Comparison of ENCODE assay signal across 22 cellular contexts in the genomic region with DNA sequence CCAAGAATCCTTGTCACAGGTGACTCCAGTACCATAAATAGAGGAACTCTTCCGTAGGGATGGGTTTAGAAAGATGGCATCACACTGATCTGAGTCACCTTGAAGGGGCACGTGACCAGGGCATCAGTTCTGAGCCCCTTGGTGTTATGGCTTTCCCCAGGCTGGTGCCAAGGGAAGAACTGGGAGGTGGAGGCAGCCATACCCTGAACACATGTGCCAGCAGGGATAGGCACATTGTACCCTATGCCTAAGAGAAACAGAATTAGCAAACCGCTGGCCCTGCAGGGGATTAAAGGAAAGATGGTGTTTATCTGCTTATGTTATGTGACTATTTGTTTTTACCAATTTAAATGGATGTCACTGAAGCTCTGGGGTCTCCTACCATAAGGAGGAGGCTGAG.
DNase-seq lines count a peak whose midpoint lies in the region; TF ChIP-seq lines count a peak whose summit lies in the region.
"Had no signal": no experiment of that assay in that cellular context is flagged by ENCODE, and none has a peak within 500 bp of the region (broad histone marks: within the 10 kb centered on the region; RNA-seq: fewer than 3 reads in every experiment).

No MANE protein-coding gene starts in this region.

- CTCF ChIA-PET in CD8-positive, alpha-beta memory T cell (lab: Charles Lee), result interaction anchor here (1.6 to 8.4 kb wide), 3 partner anchors 69 to 548 kb away, joined by 3 to 141 read pairs (median 45); no protein-coding TSS in a partner anchor

- H3K27me3 Mint-ChIP-seq in activated T-helper 1 cell treated with anti-CD3 and anti-CD28 coated beads, Interleukin-12 subunit alpha, Interleukin-12 subunit beta, Interleukin-2, Interleukin-4 antibody, amounts not matched to agents 30 ng/mL and 10 ng/mL and 1 ng/mL, durations not matched to agents 14 hours and 24 hours and 36 hours (ENCODE audit: insufficient read depth), result peaks cover 12% of the 10 kb centered on the region
- H3K27me3 Mint-ChIP-seq in CD8-positive, alpha-beta memory T cell, result peaks cover 24 to 34% of the 10 kb centered on the region in 2 donors

- no peaks in the 10 kb centered on the region for H3K9me3 Mint-ChIP-seq in activated T-helper 1 cell treated with anti-CD3 and anti-CD28 coated beads, Interleukin-12 subunit alpha, Interleukin-12 subunit beta, Interleukin-2, Interleukin-4 antibody, amounts not matched to agents 30 ng/mL and 10 ng/mL and 1 ng/mL, durations not matched to agents 14 hours and 24 hours and 36 hours
- H3K9me3 Mint-ChIP-seq in CD8-positive, alpha-beta memory T cell, result no peaks in the 10 kb centered on the region
- H3K9me3 Mint-ChIP-seq: GM23338, HFFc6 had no signal

- peak overlapping the region; percentile 86 for H3K27ac ChIP-seq in WERI-Rb-1
- H3K27ac ChIP-seq in CD8-positive, alpha-beta memory T cell (ENCODE audit: low read depth, low read length), result no peak overlapping the region
- H3K27ac ChIP-seq: PC-9 had no signal

- no peaks in the 10 kb centered on the region for H3K36me3 Mint-ChIP-seq in activated T-helper 1 cell treated with anti-CD3 and anti-CD28 coated beads, Interleukin-12 subunit alpha, Interleukin-12 subunit beta, Interleukin-2, Interleukin-4 antibody, amounts not matched to agents 30 ng/mL and 10 ng/mL and 1 ng/mL, durations not matched to agents 14 hours and 24 hours and 36 hours (ENCODE audit: low read depth)
- H3K36me3 Mint-ChIP-seq in CD8-positive, alpha-beta memory T cell, result no peaks in the 10 kb centered on the region
- H3K36me3 Mint-ChIP-seq: CD4-positive, CD25-positive, alpha-beta regulatory T cell had no signal

- H3K27me3 ChIP-seq in WERI-Rb-1 (ENCODE audit: insufficient read depth, low read depth, severe bottlenecking), result no peaks in the 10 kb centered on the region
- H3K27me3 ChIP-seq in CD8-positive, alpha-beta memory T cell (ENCODE audit: insufficient read depth, low read length, poor library complexity, severe bottlenecking), result peaks cover 6% of the 10 kb centered on the region

- DNase-seq in activated effector memory CD4-positive, alpha-beta T cell treated with anti-CD3 and anti-CD28 coated beads, Interleukin-2, amount 50 U/mL, for 16 hours, result peak; percentile 50
- no peak for DNase-seq in activated effector memory CD4-positive, alpha-beta T cell treated with Interleukin-2 at 50 U/mL for 16 hours
- DNase-seq in WERI-Rb-1 (no peak), mesenteric fat pad (ENCODE audit: low spot score) (peak; percentile 41), DMS153 (lab: John Stamatoyannopoulos, UW) (no peak)
- DNase-seq in activated T-helper 1 cell treated with anti-CD3 and anti-CD28 coated beads, Interleukin-12 subunit alpha, Interleukin-12 subunit beta, Interleukin-2, Interleukin-4 antibody, amounts not matched to agents 30 ng/mL and 10 ng/mL and 1 ng/mL, durations not matched to agents 14 hours and 24 hours and 36 hours (ENCODE audit: low spot score), result no peak
- no peak for DNase-seq in CD8-positive, alpha-beta memory T cell
- DNase-seq: CD4-positive, CD25-positive, alpha-beta regulatory T cell; DMS53; HFFc6; NCI-H1092; NCI-H1417 treated with DMSO at 0.1 percent for 48 hours; NCI-H187 treated with DMSO at 0.1 percent for 48 hours; NCI-H2171 treated with DMSO at 0.1 percent for 48 hours; NCI-H345; NCI-H748 treated with DMSO at 0.1 percent for 48 hours; NK-92 treated with Interleukin-12 subunit alpha and Interleukin-12 subunit beta, amount 100 ng/mL, for 24 hours; PC-9; RPMI8226; SHP77 had no signal

- POLR2A ChIA-PET in CD8-positive, alpha-beta memory T cell (lab: Charles Lee), result no interaction called here

- H3K9me3 ChIP-seq in WERI-Rb-1 (ENCODE audit: severe bottlenecking), result no peaks in the 10 kb centered on the region
- H3K9me3 ChIP-seq in CD8-positive, alpha-beta memory T cell (ENCODE audit: low read length), result no peaks in the 10 kb centered on the region
- H3K9me3 ChIP-seq: HAP-1 had no signal

- H3K4me1 ChIP-seq in CD8-positive, alpha-beta memory T cell (ENCODE audit: insufficient read depth, low read length), result no peaks in the 10 kb centered on the region
- H3K4me1 ChIP-seq: HAP-1 had no signal

- H3K36me3 ChIP-seq in WERI-Rb-1, result no peaks in the 10 kb centered on the region
- no peaks in the 10 kb centered on the region for H3K36me3 ChIP-seq in CD8-positive, alpha-beta memory T cell (ENCODE audit: insufficient read depth, low read length)
- H3K36me3 ChIP-seq: HAP-1 had no signal

- H3K4me3 Mint-ChIP-seq in activated T-helper 1 cell treated with anti-CD3 and anti-CD28 coated beads, Interleukin-12 subunit alpha, Interleukin-12 subunit beta, Interleukin-2, Interleukin-4 antibody, amounts not matched to agents 30 ng/mL and 10 ng/mL and 1 ng/mL, durations not matched to agents 14 hours and 24 hours and 36 hours, result no peak overlapping the region
- no peak overlapping the region for H3K4me3 Mint-ChIP-seq in CD8-positive, alpha-beta memory T cell
- H3K4me3 Mint-ChIP-seq: CD4-positive, CD25-positive, alpha-beta regulatory T cell; GM23338; HFFc6 had no signal

- H3K4me1 Mint-ChIP-seq in activated T-helper 1 cell treated with anti-CD3 and anti-CD28 coated beads, Interleukin-12 subunit alpha, Interleukin-12 subunit beta, Interleukin-2, Interleukin-4 antibody, amounts not matched to agents 30 ng/mL and 10 ng/mL and 1 ng/mL, durations not matched to agents 14 hours and 24 hours and 36 hours (ENCODE audit: low read depth), result no peaks in the 10 kb centered on the region
- peaks cover 0 to 5% (median 3%) of the 10 kb centered on the region in 3 donors for H3K4me1 Mint-ChIP-seq in CD8-positive, alpha-beta memory T cell

- H3K4me3 ChIP-seq in WERI-Rb-1 (ENCODE audit: low read depth, low read length), result no peak overlapping the region
- H3K4me3 ChIP-seq in CD8-positive, alpha-beta memory T cell (ENCODE audit: low read length), result no peak overlapping the region
- H3K4me3 ChIP-seq: GM23338, HAP-1, PC-9 had no signal

- TF ChIP-seq CTCF in WERI-Rb-1 (IDR thresholded peaks at IDR 0.05; ENCODE audit: low read depth, low read length), result no peak

- no peak overlapping the region for H3K27ac Mint-ChIP-seq in activated T-helper 1 cell treated with anti-CD3 and anti-CD28 coated beads, Interleukin-12 subunit alpha, Interleukin-12 subunit beta, Interleukin-2, Interleukin-4 antibody, amounts not matched to agents 30 ng/mL and 10 ng/mL and 1 ng/mL, durations not matched to agents 14 hours and 24 hours and 36 hours
- H3K27ac Mint-ChIP-seq in CD8-positive, alpha-beta memory T cell, result peak overlapping the region in 1 of 8 donors; percentile 21
- H3K27ac Mint-ChIP-seq: CD4-positive, CD25-positive, alpha-beta regulatory T cell had no signal

- intact Hi-C loops in activated T-helper 1 cell treated with anti-CD3 and anti-CD28 coated beads, Interleukin-12 subunit alpha, Interleukin-12 subunit beta, Interleukin-2, Interleukin-4 antibody, amounts not matched to agents 30 ng/mL and 10 ng/mL and 1 ng/mL, durations not matched to agents 14 hours and 24 hours and 36 hours (cut with micrococcal nuclease), result loop anchor here (2.0 to 5.0 kb wide), 2 partner anchors 137 to 547 kb away; no protein-coding TSS in a partner anchor

Comparison
In these comparisons a context has a peak if more than half of its experiments do, and no peak if none do; other contexts are left out.
1. DNase-seq: peak in activated effector memory CD4-positive, alpha-beta T cell treated with anti-CD3 and anti-CD28 coated beads, Interleukin-2, amount 50 U/mL, for 16 hours (single experiment) and mesenteric fat pad (single experiment); none in activated effector memory CD4-positive, alpha-beta T cell treated with Interleukin-2 at 50 U/mL for 16 hours (single experiment), WERI-Rb-1 (single experiment), activated T-helper 1 cell treated with anti-CD3 and anti-CD28 coated beads, Interleukin-12 subunit alpha, Interleukin-12 subunit beta, Interleukin-2, Interleukin-4 antibody, amounts not matched to agents 30 ng/mL and 10 ng/mL and 1 ng/mL, durations not matched to agents 14 hours and 24 hours and 36 hours (single experiment), DMS153 (single experiment) and CD8-positive, alpha-beta memory T cell (0 of 5).